8 cellular contexts compared by ENCODE assay signal in the genomic region with DNA sequence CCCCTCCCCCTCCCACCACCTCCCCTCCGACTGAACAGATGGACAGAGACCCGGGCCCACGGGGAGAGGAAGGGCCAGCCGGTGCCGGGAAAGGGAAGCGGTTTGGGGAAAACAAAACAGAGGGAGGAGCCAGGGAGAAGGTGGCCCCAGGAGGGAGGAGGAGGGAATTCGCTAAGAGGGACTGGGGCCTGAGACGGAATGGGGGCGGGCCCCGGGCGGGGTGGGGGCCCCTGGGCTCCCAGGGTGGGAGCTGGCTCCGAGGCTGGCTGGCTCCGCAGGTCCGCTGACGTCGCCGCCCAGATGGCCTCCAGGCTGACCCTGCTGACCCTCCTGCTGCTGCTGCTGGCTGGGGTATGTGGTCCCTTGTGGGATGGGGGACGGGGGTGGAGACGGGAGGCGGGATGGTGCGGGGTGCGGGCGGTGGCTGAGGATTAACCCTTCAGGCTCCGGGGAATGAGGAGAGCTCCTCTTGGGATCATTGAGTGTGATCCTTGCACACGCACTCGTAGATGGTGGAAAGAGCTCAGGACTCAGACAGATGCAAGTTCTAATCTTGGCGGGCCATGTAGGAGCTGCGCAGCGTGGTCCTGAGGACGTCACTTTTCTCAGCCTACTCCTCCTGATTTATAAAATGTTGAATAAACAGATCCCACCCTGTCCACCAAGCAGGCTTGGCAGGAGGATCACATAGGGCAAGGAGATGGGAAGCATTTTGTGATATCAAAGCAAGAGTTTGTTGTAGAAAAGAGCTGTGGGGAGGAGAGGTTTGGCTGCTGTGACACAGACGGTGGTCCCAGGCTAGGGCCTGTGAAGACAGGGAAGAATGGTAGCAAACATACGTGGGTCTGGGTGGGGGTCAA. TPM values are rescaled to one million over a fixed set of nuclear protein-coding genes. Genes with fewer than 3 reads are reported as not detected.
DNase-seq lines count a peak whose midpoint lies in the region; ATAC-seq and TF ChIP-seq lines count a peak whose summit lies in the region.

No MANE protein-coding gene starts in this region.

- H3K36me3 ChIP-seq in GM23248 (ENCODE audit: low read depth), result no peaks in the 10 kb centered on the region
- no peaks in the 10 kb centered on the region for H3K36me3 ChIP-seq in brain microvascular endothelial cell (replicated peaks)
- H3K36me3 ChIP-seq in iPS-20b (ENCODE audit: insufficient read depth, low read depth, low read length), result 0 out of 2 replicates have a peak, but pooled peaks cover 4% of the 10 kb centered on the region

- in situ Hi-C loops in GM23248 (cut with MboI), result no loop called here
- in situ Hi-C loops in brain microvascular endothelial cell (cut with HindIII; ENCODE audit: low pct_ligation_motif_present, low sequenced_read_pairs), result no loop called here

- ATAC-seq in GM19397 (IDR thresholded peaks at IDR 0.05; ENCODE audit: unreplicated experiment) (no peak), GM21526 (IDR thresholded peaks at IDR 0.05; ENCODE audit: low FRiP score, unreplicated experiment) (no peak)

- H3K9me3 ChIP-seq in GM23248 (ENCODE audit: low read depth) (no peaks in the 10 kb centered on the region), iPS-20b (ENCODE audit: insufficient read depth, low read depth, low read length) (no peaks in the 10 kb centered on the region)

- H3K79me2 ChIP-seq in GM23248 (ENCODE audit: insufficient read depth), result no peaks in the 10 kb centered on the region

- peaks cover 12% of the 10 kb centered on the region; the same call in 1 of the 2 replicates for H3F3A ChIP-seq in GM23248 (ENCODE audit: insufficient read depth)

- H3K4me3 ChIP-seq in GM23248, result peak overlapping the region; percentile 77
- H3K4me3 ChIP-seq in brain microvascular endothelial cell (ENCODE audit: low read depth, low read length), result peak overlapping the region; percentile 35
- H3K4me3 ChIP-seq in iPS-20b (ENCODE audit: low read length), result peak overlapping the region; percentile 72
- peak overlapping the region; percentile 43 for H3K4me3 ChIP-seq in skeletal muscle cell (ENCODE audit: low read depth, low read length)

- WGBS in GM23248 (ENCODE audit: low coverage in 1 of 2, low lambda C conversion rate in 2 of 2, missing lambda C conversion rate in 2 of 2), 2 experiments, result 2 to 4% methylated on average over 27 to 32 of the region's 32 CpGs

- DNase-seq in GM23248, result peak; percentile 83
- DNase-seq in brain microvascular endothelial cell, result no peak
- peak; percentile 39 for DNase-seq in skeletal muscle cell (ENCODE audit: low read depth)
- no peak for DNase-seq in NCI-H748 treated with DMSO at 0.1 percent for 48 hours (lab: John Stamatoyannopoulos, UW)
- no peak for DNase-seq in dedifferentiated amniotic fluid mesenchymal stem cell (ENCODE audit: extremely low spot score)

- H3K9me2 ChIP-seq in GM23248 (ENCODE audit: insufficient read depth), result no peaks in the 10 kb centered on the region

- H3K27ac ChIP-seq in GM23248, result peak overlapping the region; percentile 80
- H3K27ac ChIP-seq in brain microvascular endothelial cell, result no peak overlapping the region
- peak overlapping the region; percentile 77 for H3K27ac ChIP-seq in iPS-20b (ENCODE audit: low read length)

- H3K9ac ChIP-seq in GM23248 (peak overlapping the region; percentile 87), iPS-20b (ENCODE audit: low read depth, low read length) (peak overlapping the region; percentile 75; the same call in 1 of the 2 replicates)

- H2AFZ ChIP-seq in GM23248, result peak overlapping the region; percentile 91

- H3K4me2 ChIP-seq in GM23248 (ENCODE audit: unreplicated experiment), result peak overlapping the region; percentile 83

- no peaks in the 10 kb centered on the region for H4K20me1 ChIP-seq in GM23248 (ENCODE audit: insufficient read depth)

- H3K4me1 ChIP-seq in GM23248 (ENCODE audit: insufficient read depth), result peaks cover 11% of the 10 kb centered on the region
- H3K4me1 ChIP-seq in iPS-20b (ENCODE audit: insufficient read depth, low read length), result peaks cover 12% of the 10 kb centered on the region; the same call in 1 of the 2 replicates

- no peak for TF ChIP-seq CTCF in brain microvascular endothelial cell (IDR thresholded peaks at IDR 0.05; ENCODE audit: low read depth, low read length, missing control alignments)

- no peaks in the 10 kb centered on the region for H3K27me3 ChIP-seq in GM23248 (replicated peaks; ENCODE audit: insufficient read depth)
- H3K27me3 ChIP-seq in brain microvascular endothelial cell (replicated peaks), result no peaks in the 10 kb centered on the region
- H3K27me3 ChIP-seq in iPS-20b (ENCODE audit: insufficient read depth, low read length), result no peaks in the 10 kb centered on the region

RNA-seq across cellular contexts. Expression of gene SERPING1, which starts 0.7 kb away (rescaled TPM):
- 98.0 and 147 TPM in 2 replicates for total RNA-seq in GM23248 (2014; rRNA removed; shearing (Covaris generic))
- polyA plus RNA-seq in GM23248 (2016; fragmentation: Nextera tagmentation; extraction: Ambion mirVana), result 319 and 327 TPM in 2 replicates

RNA-seq across cellular contexts. Expression of gene UBE2L6, which starts 30.7 kb away (rescaled TPM):
- total RNA-seq in GM23248 (2014; rRNA removed; shearing (Covaris generic)), result 32.8 and 41.5 TPM in 2 replicates
- 74.0 and 75.9 TPM in 2 replicates for polyA plus RNA-seq in GM23248 (2016; fragmentation: Nextera tagmentation; extraction: Ambion mirVana)

RNA-seq across cellular contexts. Expression of gene YPEL4, which starts 51.5 kb away (rescaled TPM):
- 1.7 TPM in 1 of 2 replicates, not detected in the other for total RNA-seq in GM23248 (2014; rRNA removed; shearing (Covaris generic))
- 0.35 and 0.49 TPM in 2 replicates for polyA plus RNA-seq in GM23248 (2016; fragmentation: Nextera tagmentation; extraction: Ambion mirVana)

RNA-seq across cellular contexts. Expression of gene CLP1, which starts 59.4 kb away (rescaled TPM):
- 19.6 and 21.0 TPM in 2 replicates for total RNA-seq in GM23248 (2014; rRNA removed; shearing (Covaris generic))
- polyA plus RNA-seq in GM23248 (2016; fragmentation: Nextera tagmentation; extraction: Ambion mirVana), result 16.2 and 16.4 TPM in 2 replicates

Comparison
In these comparisons a context has a peak if more than half of its experiments do, and no peak if none do; other contexts are left out.
1. DNase-seq: peak in GM23248 (single experiment) and skeletal muscle cell (single experiment); none in brain microvascular endothelial cell (single experiment), NCI-H748 treated with DMSO at 0.1 percent for 48 hours (single experiment) and dedifferentiated amniotic fluid mesenchymal stem cell (single experiment).
2. Peak in every context shown above with its lines, with median percentiles within 50 percentile points of each other: H3K4me3 ChIP-seq.